Comparison of ENCODE assay signal across 16 cellular contexts in genomic region chr5:162174358-162174757, GRCh38.
"Had no signal": no experiment of that assay in that cellular context is flagged by ENCODE, and none has a peak within 500 bp of the region (broad histone marks: within the 10 kb centered on the region; RNA-seq: fewer than 3 reads in every experiment).

No MANE protein-coding gene starts in this region.

- H3K27me3 Mint-ChIP-seq: activated CD4-positive, alpha-beta memory T cell treated with anti-CD3 and anti-CD28 coated beads for 36 hours; activated CD4-positive, alpha-beta T cell treated with anti-CD3 and anti-CD28 coated beads for 36 hours; activated CD8-positive, alpha-beta memory T cell treated with anti-CD3 and anti-CD28 coated beads, Interleukin-2, amount 10 ng/mL, durations not matched to agents 7 days and 5 days; naive thymus-derived CD8-positive, alpha-beta T cell had no signal

- H3K9me3 Mint-ChIP-seq: activated naive CD4-positive, alpha-beta T cell treated with anti-CD3 and anti-CD28 coated beads for 36 hours had no signal

- H3K4me1 Mint-ChIP-seq: activated CD4-positive, alpha-beta T cell treated with anti-CD3 and anti-CD28 coated beads for 36 hours; activated CD8-positive, alpha-beta memory T cell treated with anti-CD3 and anti-CD28 coated beads, Interleukin-2, amount 10 ng/mL, durations not matched to agents 7 days and 5 days; naive thymus-derived CD8-positive, alpha-beta T cell had no signal

- H3K9me3 ChIP-seq: pancreas, stomach, testis had no signal

- H3K27ac Mint-ChIP-seq: activated CD4-positive, alpha-beta memory T cell treated with anti-CD3 and anti-CD28 coated beads for 36 hours; activated CD4-positive, alpha-beta T cell treated with anti-CD3 and anti-CD28 coated beads for 36 hours; activated CD8-positive, alpha-beta memory T cell treated with anti-CD3 and anti-CD28 coated beads, Interleukin-2, amount 10 ng/mL, durations not matched to agents 7 days and 5 days; activated naive CD4-positive, alpha-beta T cell treated with anti-CD3 and anti-CD28 coated beads for 36 hours; activated T-helper 2 cell treated with anti-CD3 and anti-CD28 coated beads, Interferon-gamma antibody, Interleukin-2, Interleukin-4, amounts not matched to agents 10 μg/mL and 5 μg/mL and 100 μg/mL, durations not matched to agents 14 hours and 24 hours and 36 hours; naive thymus-derived CD8-positive, alpha-beta T cell; T-helper 2 cell treated with Interferon-gamma antibody and Interleukin-4, amounts not matched to agents 5 μg/mL and 100 μg/mL, for 36 hours had no signal

- DNase-seq: activated CD4-positive, alpha-beta memory T cell treated with anti-CD3 and anti-CD28 coated beads for 36 hours; activated CD4-positive, alpha-beta T cell treated with anti-CD3 and anti-CD28 coated beads for 36 hours; activated CD8-positive, alpha-beta memory T cell treated with anti-CD3 and anti-CD28 coated beads, Interleukin-2, amount 10 ng/mL, durations not matched to agents 7 days and 5 days; activated naive CD4-positive, alpha-beta T cell treated with anti-CD3 and anti-CD28 coated beads for 36 hours; activated T-cell treated with anti-CD3 and anti-CD28 coated beads, Interleukin-2, amount 50 U/mL, for 1 hour; kidney; left ventricle myocardium inferior; naive thymus-derived CD8-positive, alpha-beta T cell; pancreas; stimulated activated CD4-positive, alpha-beta T cell treated with anti-CD3 and anti-CD28 coated beads, Interleukin-1b, Interleukin-23, amount 100 ng/mL, for 48 hours; stomach; testis; WERI-Rb-1 had no signal

- H3K27me3 ChIP-seq: cardiac muscle cell, pancreas, stomach, testis had no signal

- H3K4me3 ChIP-seq: cardiac muscle cell, left ventricle myocardium inferior, pancreas, stomach, testis had no signal

- H3K4me1 ChIP-seq: left ventricle myocardium inferior, pancreas, stomach, testis had no signal

- ATAC-seq: activated CD4-positive, alpha-beta T cell treated with anti-CD3 and anti-CD28 coated beads for 36 hours; activated CD8-positive, alpha-beta memory T cell treated with anti-CD3 and anti-CD28 coated beads, Interleukin-2, amount 10 ng/mL, durations not matched to agents 7 days and 5 days; naive thymus-derived CD8-positive, alpha-beta T cell; pancreas had no signal

- H3K4me3 Mint-ChIP-seq: activated CD4-positive, alpha-beta memory T cell treated with anti-CD3 and anti-CD28 coated beads for 36 hours; activated CD4-positive, alpha-beta T cell treated with anti-CD3 and anti-CD28 coated beads for 36 hours; activated CD8-positive, alpha-beta memory T cell treated with anti-CD3 and anti-CD28 coated beads, Interleukin-2, amount 10 ng/mL, durations not matched to agents 7 days and 5 days; activated naive CD4-positive, alpha-beta T cell treated with anti-CD3 and anti-CD28 coated beads for 36 hours; naive thymus-derived CD8-positive, alpha-beta T cell; T-helper 2 cell treated with Interferon-gamma antibody and Interleukin-4, amounts not matched to agents 5 μg/mL and 100 μg/mL, for 36 hours had no signal

- H3K36me3 ChIP-seq: cardiac muscle cell, left ventricle myocardium inferior, pancreas, stomach, WERI-Rb-1 had no signal

- FAIRE-seq: pancreas had no signal

- H3K27ac ChIP-seq: cardiac muscle cell, left ventricle myocardium inferior, pancreas, stomach, testis, WERI-Rb-1 had no signal

- H3K36me3 Mint-ChIP-seq: activated CD4-positive, alpha-beta memory T cell treated with anti-CD3 and anti-CD28 coated beads for 36 hours; activated CD8-positive, alpha-beta memory T cell treated with anti-CD3 and anti-CD28 coated beads, Interleukin-2, amount 10 ng/mL, durations not matched to agents 7 days and 5 days; naive thymus-derived CD8-positive, alpha-beta T cell had no signal
